1 cellular context compared by ENCODE assay signal in the genomic region with DNA sequence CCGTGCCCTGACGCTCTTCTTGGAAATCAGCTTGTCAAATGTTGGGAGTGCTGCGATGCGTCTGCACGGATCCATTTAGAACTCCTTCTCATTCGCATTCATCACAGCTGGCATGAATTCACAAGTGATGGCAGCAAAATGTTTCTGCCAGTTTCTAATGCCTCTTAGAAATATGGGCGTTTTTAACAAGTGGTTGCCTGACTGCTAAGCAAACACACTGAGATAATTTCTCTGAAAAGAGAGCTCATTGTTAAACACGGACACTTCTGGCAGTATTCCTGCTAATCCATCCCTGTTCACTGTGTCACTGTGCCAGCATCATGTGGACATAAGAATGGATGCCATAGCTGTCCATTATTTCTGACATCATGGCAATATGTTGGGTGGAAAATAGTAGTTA.
TF ChIP-seq lines count a peak whose summit lies in the region.

No MANE protein-coding gene starts in this region.

TF ChIP-seq in H1, 55 proteins besides CTCF, POLR2A, EP300 and RAD21:
- TF ChIP-seq CEBPB (IDR thresholded peaks at IDR 0.05; ENCODE audit: low read depth, low read length) (no peak), SAP30 (IDR thresholded peaks at IDR 0.05; ENCODE audit: insufficient read depth, insufficient replicate concordance, low read length) (no peak), RNF2 (IDR thresholded peaks at IDR 0.05; ENCODE audit: borderline replicate concordance, low read depth, low read length, missing control alignments, poor library complexity, severe bottlenecking) (no peak), KDM5A (IDR thresholded peaks at IDR 0.05; ENCODE audit: low read length) (no peak), BRCA1 (IDR thresholded peaks at IDR 0.05; ENCODE audit: low read depth, low read length) (no peak), POU5F1 (IDR thresholded peaks at IDR 0.05; ENCODE audit: low read depth, low read length) (no peak), SRF (IDR thresholded peaks at IDR 0.05; ENCODE audit: low read depth, low read length) (no peak), GABPA (IDR thresholded peaks at IDR 0.05; ENCODE audit: borderline replicate concordance, insufficient read depth, low read length) (no peak), TCF12 (IDR thresholded peaks at IDR 0.05; ENCODE audit: low read depth, low read length) (no peak), KDM4A (IDR thresholded peaks at IDR 0.05; ENCODE audit: low read depth, low read length, severe bottlenecking) (no peak), HDAC6 (IDR thresholded peaks at IDR 0.05; ENCODE audit: low read depth, low read length) (no peak), SUZ12 (IDR thresholded peaks at IDR 0.05; ENCODE audit: low read length) (no peak), CREB1 (IDR thresholded peaks at IDR 0.05) (no peak), SIX5 (IDR thresholded peaks at IDR 0.05; ENCODE audit: low read depth, low read length) (no peak), E2F6 (IDR thresholded peaks at IDR 0.05) (no peak), GTF2F1 (IDR thresholded peaks at IDR 0.05; ENCODE audit: borderline replicate concordance, low read depth, low read length) (no peak)
- TF ChIP-seq, protein P1, sequence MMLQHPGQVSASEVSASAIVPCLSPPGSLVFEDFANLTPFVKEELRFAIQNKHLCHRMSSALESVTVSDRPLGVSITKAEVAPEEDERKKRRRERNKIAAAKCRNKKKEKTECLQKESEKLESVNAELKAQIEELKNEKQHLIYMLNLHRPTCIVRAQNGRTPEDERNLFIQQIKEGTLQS (IDR thresholded peaks at IDR 0.05; ENCODE audit: insufficient read depth, low read depth, low read length) = no peak
